7 cellular contexts compared by ENCODE assay signal in genomic region chr2:57205241-57205640, GRCh38.
"Had no signal": no experiment of that assay in that cellular context is flagged by ENCODE, and none has a peak within 500 bp of the region (broad histone marks: within the 10 kb centered on the region; RNA-seq: fewer than 3 reads in every experiment).

No MANE protein-coding gene starts in this region.

- H3K4me3 ChIP-seq: GM23248, K562 had no signal

- H3K9ac ChIP-seq: GM23248 had no signal

- DNase-seq: GM23248, GOT3, H9, HCEC 1CT, IMR-90, KG1 had no signal

- H3K27ac ChIP-seq: GM23248 had no signal

- H3K4me3 Mint-ChIP-seq: H9 had no signal

- ATAC-seq: K562 had no signal

- H2AFZ ChIP-seq: GM23248 had no signal

- H3K27ac Mint-ChIP-seq: H9 had no signal
